In the genomic region with DNA sequence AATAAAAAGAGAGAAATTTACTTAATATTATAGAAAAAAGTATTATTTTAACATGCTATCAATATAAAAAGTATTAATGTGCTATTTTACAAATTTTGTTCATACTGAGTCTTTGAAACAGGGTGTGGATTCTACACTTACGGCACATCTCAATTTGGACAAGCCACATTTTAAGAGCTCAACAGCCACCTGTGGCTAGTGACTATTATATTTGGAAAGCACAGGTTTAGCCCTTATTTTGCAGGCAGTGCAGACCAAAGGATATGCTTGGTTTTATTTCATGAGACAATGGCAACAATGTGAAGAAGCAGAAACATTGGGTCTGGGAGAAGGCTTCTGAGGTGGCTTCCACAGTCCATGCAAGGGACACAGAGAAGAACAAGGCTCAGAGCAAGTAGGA, we compare ENCODE assay signal across 21 cellular contexts.
DNase-seq lines count a peak whose midpoint lies in the region; ATAC-seq, FAIRE-seq and TF ChIP-seq lines count a peak whose summit lies in the region.
"Had no signal": no experiment of that assay in that cellular context is flagged by ENCODE, and none has a peak within 500 bp of the region (broad histone marks: within the 10 kb centered on the region; RNA-seq: fewer than 3 reads in every experiment).

No MANE protein-coding gene starts in this region.

- H3K23ac ChIP-seq in H1 (ENCODE audit: insufficient read length) = no peak overlapping the region

- no peak overlapping the region for H2BK20ac ChIP-seq in H1 (ENCODE audit: low read length)

- no peaks in the 10 kb centered on the region for H3K27me3 ChIP-seq in H1 (replicated peaks in 1 of 4; ENCODE audit: control insufficient read depth in 3 of 4, extremely low read depth in 1 of 4, insufficient read depth in 3 of 4, low read length in 3 of 4)
- H3K27me3 ChIP-seq: body of pancreas, Peyer's patch had no signal

- peaks cover 56% of the 10 kb centered on the region for H3K36me3 Mint-ChIP-seq in activated T-cell treated with anti-CD3 and anti-CD28 coated beads, Interleukin-2, amount 50 U/mL, for 24 hours (ENCODE audit: low read depth)
- H3K36me3 Mint-ChIP-seq in stimulated activated effector memory CD8-positive, alpha-beta T cell treated with anti-CD3 and anti-CD28 coated beads, Interleukin-12 subunit alpha, Interleukin-12 subunit beta, amount 100 ng/mL, for 72 hours = no peaks in the 10 kb centered on the region

- no peak for TF ChIP-seq RAD21 in H1 (IDR thresholded peaks at IDR 0.05 in 1 of 2, conservative IDR thresholded peaks at IDR 0.05 in 1 of 2; ENCODE audit: low read depth in 2 of 2, low read length in 2 of 2)

- no peak overlapping the region for H4K91ac ChIP-seq in H1 (replicated peaks; ENCODE audit: insufficient read length, low read length)

- 96% methylated on average over 1 of the region's 1 CpG; no CpG with 5 or more reads in 1 of the 2 experiments for whole genome bisulfite sequencing in H1 (ENCODE audit: extremely low coverage in 1 of 2, insufficient coverage in 1 of 2, insufficient read length in 1 of 2, insufficient replicate concordance in 2 of 2, low coverage in 1 of 2, low lambda C conversion rate in 2 of 2, missing lambda C conversion rate in 1 of 2), 2 experiments

- H3K14ac ChIP-seq in H1 (ENCODE audit: insufficient read length) = no peak overlapping the region

- H3K4ac ChIP-seq in H1 (replicated peaks; ENCODE audit: insufficient read length, low read depth, low read length) = no peak overlapping the region

- H2AK5ac ChIP-seq in H1 (ENCODE audit: low read depth, low read length) = peak overlapping the region; percentile 70; the same call in 1 of the 2 replicates

- CTCF ChIA-PET in OCI-LY7 (lab: Charles Lee; ENCODE audit: unreplicated experiment) = no interaction called here
- CTCF ChIA-PET in H1 (lab: Charles Lee; ENCODE audit: partially characterized antibody) = interaction anchor here (0.8 to 2.6 kb wide), 5 partner anchors 10 to 254 kb away, joined by 3 to 14 read pairs (median 4); no protein-coding TSS in a partner anchor

- H4K5ac ChIP-seq in H1 (ENCODE audit: insufficient read length, low read depth, low read length) = no peak overlapping the region

- H3K4me1 ChIP-seq in OCI-LY7 (ENCODE audit: insufficient read depth, low read length, poor library complexity, severe bottlenecking) = peaks cover 60% of the 10 kb centered on the region
- H3K4me1 ChIP-seq in H1 (replicated peaks in 1 of 4; ENCODE audit: control insufficient read depth in 3 of 4, insufficient read depth in 4 of 4, low read length in 3 of 4) = peaks cover 9 to 23% (median 17%) of the 10 kb centered on the region in 4 experiments; a peak in 5 of 7 replicates
- H3K4me1 ChIP-seq: Peyer's patch had no signal

- POLR2A ChIA-PET in OCI-LY7 (lab: Charles Lee) = interaction anchor here (0.8 to 1.3 kb wide), 4 partner anchors 9 to 266 kb away, joined by 3 to 4 read pairs (median 4); no protein-coding TSS in a partner anchor
- POLR2A ChIA-PET in H1 (lab: Charles Lee; ENCODE audit: partially characterized antibody) = interaction anchor here (1.7 kb wide), 1 partner anchor 10 kb away, joined by 3 read pairs; no protein-coding TSS in a partner anchor

- intact Hi-C loops in OCI-LY7 (cut with micrococcal nuclease; ENCODE audit: unreplicated experiment) = no loop called here

- FAIRE-seq in H1 (lab: Jason Lieb, UNC) = no peak
- FAIRE-seq: TTC549 had no signal

- peaks cover 20% of the 10 kb centered on the region for H3K9me3 Mint-ChIP-seq in activated T-cell treated with anti-CD3 and anti-CD28 coated beads, Interleukin-2, amount 50 U/mL, for 24 hours
- H3K9me3 Mint-ChIP-seq in stimulated activated effector memory CD8-positive, alpha-beta T cell treated with anti-CD3 and anti-CD28 coated beads, Interleukin-12 subunit alpha, Interleukin-12 subunit beta, amount 100 ng/mL, for 72 hours = peaks cover 8% of the 10 kb centered on the region

- DNase-seq in activated T-cell treated with anti-CD3 and anti-CD28 coated beads, Interleukin-2, amount 50 U/mL, for 24 hours = no peak
- DNase-seq in activated T-cell treated with anti-CD3 and anti-CD28 coated beads, Interleukin-2, amount 50 U/mL, for 1 hour = no peak
- DNase-seq in OCI-LY7 (ENCODE audit: low spot score) = no peak
- no peak for DNase-seq in H1 (ENCODE audit: low read depth in 1 of 2, low spot score in 2 of 2)
- peak in 1 of 2 donors; percentile 28 for DNase-seq in stimulated activated effector memory CD8-positive, alpha-beta T cell treated with anti-CD3 and anti-CD28 coated beads, Interleukin-12 subunit alpha, Interleukin-12 subunit beta, amount 100 ng/mL, for 72 hours (ENCODE audit: low spot score in 2 of 2)
- no peak for DNase-seq in GDM1 (lab: John Stamatoyannopoulos, UW)
- no peak for DNase-seq in stimulated activated CD4-positive, alpha-beta T cell treated with anti-CD3 and anti-CD28 coated beads, Interleukin-1b, Interleukin-23, amount 100 ng/mL, for 48 hours
- DNase-seq: body of pancreas; Caco-2; effector CD8-positive, alpha-beta T cell; GOT3; naive B cell; NCI-H1105; NCI-H2029; NCI-H345; NCI-H774; Peyer's patch; retina; T-helper 1 cell had no signal

- peaks cover 46% of the 10 kb centered on the region for H3K4me1 Mint-ChIP-seq in activated T-cell treated with anti-CD3 and anti-CD28 coated beads, Interleukin-2, amount 50 U/mL, for 24 hours (ENCODE audit: low read depth)
- peaks cover 21% of the 10 kb centered on the region for H3K4me1 Mint-ChIP-seq in stimulated activated effector memory CD8-positive, alpha-beta T cell treated with anti-CD3 and anti-CD28 coated beads, Interleukin-12 subunit alpha, Interleukin-12 subunit beta, amount 100 ng/mL, for 72 hours

- H3K79me2 ChIP-seq in OCI-LY7 (ENCODE audit: insufficient read depth, low read depth, low read length) = peaks cover 100% of the 10 kb centered on the region
- H3K79me2 ChIP-seq in H1 (ENCODE audit: control insufficient read depth in 1 of 2, insufficient read depth in 2 of 2, low read length in 2 of 2) = no peaks in the 10 kb centered on the region

- H3K27me3 Mint-ChIP-seq in activated T-cell treated with anti-CD3 and anti-CD28 coated beads, Interleukin-2, amount 50 U/mL, for 24 hours = no peaks in the 10 kb centered on the region
- H3K27me3 Mint-ChIP-seq: naive B cell had no signal

- H3K9me3 ChIP-seq in OCI-LY7 (ENCODE audit: low read length) (peaks cover 20% of the 10 kb centered on the region), H1 (ENCODE audit: insufficient read depth in 2 of 2, low read depth in 1 of 2, low read length in 1 of 2) (no peaks in the 10 kb centered on the region)
- H3K9me3 ChIP-seq: body of pancreas, Caco-2, Peyer's patch had no signal

- H3K4me3 ChIP-seq in OCI-LY7 (ENCODE audit: low read depth, low read length, poor library complexity, severe bottlenecking) (no peak overlapping the region), H1 (ENCODE audit: extremely low read depth in 1 of 4, insufficient read depth in 2 of 4, low read depth in 3 of 4, low read length in 4 of 4) (no peak overlapping the region)
- H3K4me3 ChIP-seq: body of pancreas, Peyer's patch had no signal

- H2BK5ac ChIP-seq in H1 (ENCODE audit: low read depth, low read length) = no peak overlapping the region

- H3K36me3 ChIP-seq in OCI-LY7 (ENCODE audit: insufficient read depth, low read length) (peaks cover 79% of the 10 kb centered on the region), H1 (ENCODE audit: control insufficient read depth in 2 of 4, insufficient read depth in 4 of 4, low read length in 3 of 4) (no peaks in the 10 kb centered on the region)
- H3K36me3 ChIP-seq: Peyer's patch had no signal

- H2BK120ac ChIP-seq in H1 (replicated peaks; ENCODE audit: low read depth, low read length) = no peak overlapping the region

- H2BK12ac ChIP-seq in H1 (ENCODE audit: low read depth, low read length) = no peak overlapping the region

- TF ChIP-seq POLR2A in H1 (IDR thresholded peaks at IDR 0.05; ENCODE audit: control extremely low read depth in 1 of 2, low read depth in 2 of 2, low read length in 2 of 2) = no peak

- H2BK15ac ChIP-seq in H1 (ENCODE audit: low read length) = no peak overlapping the region

- no peak for TF ChIP-seq EP300 in H1 (IDR thresholded peaks at IDR 0.05; ENCODE audit: borderline replicate concordance in 1 of 2, low read depth in 2 of 2, low read length in 2 of 2)

- BruUV-seq in OCI-LY7 (replicated peaks; lab: Mats Ljungman, UMichigan) = no TSS peak

- no peak overlapping the region for H2AFZ ChIP-seq in OCI-LY7 (ENCODE audit: low read length)
- H2AFZ ChIP-seq in H1 (ENCODE audit: low read length) = no peak overlapping the region

- H3K4me3 Mint-ChIP-seq in activated T-cell treated with anti-CD3 and anti-CD28 coated beads, Interleukin-2, amount 50 U/mL, for 24 hours = no peak overlapping the region
- no peak overlapping the region for H3K4me3 Mint-ChIP-seq in stimulated activated effector memory CD8-positive, alpha-beta T cell treated with anti-CD3 and anti-CD28 coated beads, Interleukin-12 subunit alpha, Interleukin-12 subunit beta, amount 100 ng/mL, for 72 hours

- H3K27ac ChIP-seq in OCI-LY7 (ENCODE audit: low read depth, low read length, poor library complexity, severe bottlenecking) (peak overlapping the region; percentile 29), H1 (ENCODE audit: low read depth, low read length) (no peak overlapping the region)
- H3K27ac ChIP-seq: body of pancreas, Peyer's patch had no signal

- H3K27ac Mint-ChIP-seq in activated T-cell treated with anti-CD3 and anti-CD28 coated beads, Interleukin-2, amount 50 U/mL, for 24 hours = peak overlapping the region; percentile 88
- H3K27ac Mint-ChIP-seq in stimulated activated effector memory CD8-positive, alpha-beta T cell treated with anti-CD3 and anti-CD28 coated beads, Interleukin-12 subunit alpha, Interleukin-12 subunit beta, amount 100 ng/mL, for 72 hours = peak overlapping the region; percentile 8

- no peaks in the 10 kb centered on the region for H3K23me2 ChIP-seq in H1 (ENCODE audit: low read depth, low read length)

- H3K79me1 ChIP-seq in H1 (ENCODE audit: low read depth, low read length) = no peaks in the 10 kb centered on the region

- peaks cover 11% of the 10 kb centered on the region; the same call in 1 of the 2 replicates for H4K20me1 ChIP-seq in OCI-LY7 (ENCODE audit: insufficient read depth, low read length)
- no peaks in the 10 kb centered on the region for H4K20me1 ChIP-seq in H1 (replicated peaks in 1 of 2; ENCODE audit: control insufficient read depth in 1 of 2, insufficient read depth in 2 of 2, low read length in 2 of 2)

- no peak overlapping the region for H3K56ac ChIP-seq in H1 (replicated peaks; ENCODE audit: insufficient read length, low read depth, low read length)

- H3K4me2 ChIP-seq in OCI-LY7 (ENCODE audit: low read length) (peak overlapping the region; percentile 24; the same call in 1 of the 2 replicates), H1 (ENCODE audit: insufficient read depth in 1 of 2, low read depth in 2 of 2, low read length in 2 of 2) (no peak overlapping the region)

- TF ChIP-seq CTCF in OCI-LY7 (conservative IDR thresholded peaks at IDR 0.05; ENCODE audit: low read length) (no peak), H1 (IDR thresholded peaks at IDR 0.05; ENCODE audit: control extremely low read depth in 1 of 3, insufficient read depth in 1 of 3, low read depth in 1 of 3, low read length in 3 of 3) (no peak)

- no peak overlapping the region for H3K18ac ChIP-seq in H1 (ENCODE audit: extremely low read depth, low read length)

- ATAC-seq in stimulated activated effector memory CD8-positive, alpha-beta T cell treated with anti-CD3 and anti-CD28 coated beads, Interleukin-12 subunit alpha, Interleukin-12 subunit beta, amount 100 ng/mL, for 72 hours = no peak
- no peak for ATAC-seq in GM21529 (IDR thresholded peaks at IDR 0.05; ENCODE audit: unreplicated experiment)
- ATAC-seq: body of pancreas had no signal

- no peak overlapping the region for H4K8ac ChIP-seq in H1 (ENCODE audit: extremely low read depth, insufficient read depth, low read length)

- H3K9ac ChIP-seq in H1 (replicated peaks in 1 of 4; ENCODE audit: extremely low read depth in 1 of 4, low read depth in 3 of 4, low read length in 3 of 4) = no peak overlapping the region

- H3K9me2 ChIP-seq in OCI-LY7 (ENCODE audit: insufficient read depth, low read length) = no peaks in the 10 kb centered on the region
